8 cellular contexts compared by ENCODE assay signal in the genomic region with DNA sequence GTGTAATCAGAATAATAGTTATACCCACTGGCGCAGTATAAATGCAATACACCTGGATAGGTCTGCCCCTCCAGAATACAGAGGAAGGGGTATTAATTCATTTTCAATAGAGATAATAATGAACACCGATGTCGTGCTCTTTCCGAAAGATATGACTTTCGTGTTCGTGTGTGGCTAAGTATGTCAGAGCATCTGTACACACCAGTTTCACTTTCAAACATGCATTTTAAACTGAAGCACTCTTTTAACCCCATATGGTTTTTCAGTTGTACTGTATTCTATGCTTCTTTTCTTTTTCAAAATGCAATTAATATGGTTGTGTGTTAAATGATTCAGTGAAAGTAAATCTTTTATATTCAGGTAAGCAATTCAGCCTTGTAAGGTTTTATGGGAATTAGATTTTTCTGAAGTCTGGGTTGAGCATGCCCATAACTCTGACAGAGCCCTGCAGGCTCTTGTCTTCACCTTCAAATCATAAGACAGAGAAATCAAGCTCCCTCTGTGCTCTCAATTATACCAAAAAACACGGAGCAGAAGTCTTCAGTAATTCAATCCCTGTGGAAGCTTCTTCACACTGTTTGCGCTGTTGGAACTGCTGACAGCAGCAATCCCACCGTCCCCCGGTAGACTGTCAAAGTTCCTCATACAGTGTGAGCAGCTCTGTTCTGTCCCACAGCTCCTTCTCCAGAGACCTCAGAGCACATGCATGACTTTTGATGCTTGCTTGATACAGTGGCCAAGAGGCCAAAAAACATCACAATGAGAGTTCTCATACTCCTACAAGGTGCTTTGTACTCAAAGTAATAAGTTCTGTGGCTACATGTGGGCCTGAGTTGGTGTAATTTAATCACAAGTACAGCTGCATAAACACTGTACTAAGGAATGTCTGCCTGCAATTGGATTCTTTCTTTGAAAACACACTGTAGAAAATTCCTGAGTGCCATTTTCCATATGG.
DNase-seq lines count a peak whose midpoint lies in the region; ATAC-seq and TF ChIP-seq lines count a peak whose summit lies in the region.

No MANE protein-coding gene starts in this region.

- H2AFZ ChIP-seq in OCI-LY7 (ENCODE audit: low read length) = peak overlapping the region; percentile 76

- TF ChIP-seq CTCF in OCI-LY7 (conservative IDR thresholded peaks at IDR 0.05; ENCODE audit: low read length) = no peak
- TF ChIP-seq CTCF in esophagus squamous epithelium (IDR thresholded peaks at IDR 0.05) = peak in 1 of 6 experiments; percentile 2

- peak; percentile 90 for ATAC-seq in HG02571 (IDR thresholded peaks at IDR 0.05; ENCODE audit: unreplicated experiment)
- peak; percentile 86 for ATAC-seq in sciatic nerve

- no peaks in the 10 kb centered on the region for H4K20me1 ChIP-seq in OCI-LY7 (ENCODE audit: insufficient read depth, low read length)

- H3K4me3 ChIP-seq in OCI-LY7 (ENCODE audit: low read depth, low read length, poor library complexity, severe bottlenecking) = peak overlapping the region; percentile 42
- peak overlapping the region in 3 of 4 donors; percentile 35 to 54 (median 37) for H3K4me3 ChIP-seq in esophagus squamous epithelium

- H3K27ac ChIP-seq in OCI-LY7 (ENCODE audit: low read depth, low read length, poor library complexity, severe bottlenecking) (no peak overlapping the region), esophagus squamous epithelium (peak overlapping the region in 3 of 4 donors; percentile 14 to 57 (median 38)), substantia nigra (ENCODE audit: low read depth, low read length, poor library complexity, severe bottlenecking) (no peak overlapping the region)

- no peaks in the 10 kb centered on the region for H3K27me3 ChIP-seq in esophagus squamous epithelium

- peak overlapping the region; percentile 59 for H3K4me2 ChIP-seq in OCI-LY7 (ENCODE audit: low read length)

- no peaks in the 10 kb centered on the region for H3K9me2 ChIP-seq in OCI-LY7 (ENCODE audit: insufficient read depth, low read length)

- no peaks in the 10 kb centered on the region for H3K79me2 ChIP-seq in OCI-LY7 (ENCODE audit: insufficient read depth, low read depth, low read length)

- POLR2A ChIA-PET in OCI-LY7 (lab: Charles Lee) = interaction anchor here (0.5 to 1.5 kb wide), 5 partner anchors 27 to 947 kb away, joined by 3 read pairs; no protein-coding TSS in a partner anchor

- CTCF ChIA-PET in OCI-LY7 (lab: Charles Lee; ENCODE audit: unreplicated experiment) = no interaction called here

- 26 to 29% methylated on average over 10 of the region's 10 CpGs for WGBS in esophagus squamous epithelium, 2 donors

- H3K36me3 ChIP-seq in OCI-LY7 (ENCODE audit: insufficient read depth, low read length) (no peaks in the 10 kb centered on the region), esophagus squamous epithelium (no peaks in the 10 kb centered on the region)

- H3K9me3 ChIP-seq in OCI-LY7 (ENCODE audit: low read length) (no peaks in the 10 kb centered on the region), esophagus squamous epithelium (no peaks in the 10 kb centered on the region)

- no peak for TF ChIP-seq POLR2A in esophagus squamous epithelium (IDR thresholded peaks at IDR 0.05)

- intact Hi-C loops in OCI-LY7 (cut with micrococcal nuclease; ENCODE audit: unreplicated experiment) = loop anchor here (5.0 kb wide), 1 partner anchor 43 kb away; no protein-coding TSS in a partner anchor
- intact Hi-C loops in esophagus squamous epithelium (cut with DNase I) = no loop called here
- intact Hi-C loops in sciatic nerve (cut with DNase I) = no loop called here

- peak; percentile 10 for DNase-seq in DMS53 (lab: John Stamatoyannopoulos, UW)
- DNase-seq in DMS53 treated with DMSO at 0.1 percent for 48 hours (lab: John Stamatoyannopoulos, UW; ENCODE audit: unreplicated experiment) = no peak
- DNase-seq in OCI-LY7 (ENCODE audit: low spot score) = no peak
- DNase-seq in esophagus squamous epithelium (lab: John Stamatoyannopoulos, UW) = no peak
- no peak for DNase-seq in sciatic nerve (ENCODE audit: low spot score)
- DNase-seq in substantia nigra (lab: John Stamatoyannopoulos, UW) = no peak
- no peak for DNase-seq in KG1 (lab: John Stamatoyannopoulos, UW)

- peaks cover 10% of the 10 kb centered on the region for H3K4me1 ChIP-seq in OCI-LY7 (ENCODE audit: insufficient read depth, low read length, poor library complexity, severe bottlenecking)
- H3K4me1 ChIP-seq in esophagus squamous epithelium = peaks cover 4 to 11% (median 5%) of the 10 kb centered on the region in 3 donors

- no TSS peak for BruUV-seq in OCI-LY7 (replicated peaks; lab: Mats Ljungman, UMichigan)

Comparison
In these comparisons a context has a peak if more than half of its experiments do, and no peak if none do; other contexts are left out.
1. H3K27ac ChIP-seq: peak in esophagus squamous epithelium (3 of 4); none in OCI-LY7 (single experiment) and substantia nigra (single experiment).